In the genomic region with DNA sequence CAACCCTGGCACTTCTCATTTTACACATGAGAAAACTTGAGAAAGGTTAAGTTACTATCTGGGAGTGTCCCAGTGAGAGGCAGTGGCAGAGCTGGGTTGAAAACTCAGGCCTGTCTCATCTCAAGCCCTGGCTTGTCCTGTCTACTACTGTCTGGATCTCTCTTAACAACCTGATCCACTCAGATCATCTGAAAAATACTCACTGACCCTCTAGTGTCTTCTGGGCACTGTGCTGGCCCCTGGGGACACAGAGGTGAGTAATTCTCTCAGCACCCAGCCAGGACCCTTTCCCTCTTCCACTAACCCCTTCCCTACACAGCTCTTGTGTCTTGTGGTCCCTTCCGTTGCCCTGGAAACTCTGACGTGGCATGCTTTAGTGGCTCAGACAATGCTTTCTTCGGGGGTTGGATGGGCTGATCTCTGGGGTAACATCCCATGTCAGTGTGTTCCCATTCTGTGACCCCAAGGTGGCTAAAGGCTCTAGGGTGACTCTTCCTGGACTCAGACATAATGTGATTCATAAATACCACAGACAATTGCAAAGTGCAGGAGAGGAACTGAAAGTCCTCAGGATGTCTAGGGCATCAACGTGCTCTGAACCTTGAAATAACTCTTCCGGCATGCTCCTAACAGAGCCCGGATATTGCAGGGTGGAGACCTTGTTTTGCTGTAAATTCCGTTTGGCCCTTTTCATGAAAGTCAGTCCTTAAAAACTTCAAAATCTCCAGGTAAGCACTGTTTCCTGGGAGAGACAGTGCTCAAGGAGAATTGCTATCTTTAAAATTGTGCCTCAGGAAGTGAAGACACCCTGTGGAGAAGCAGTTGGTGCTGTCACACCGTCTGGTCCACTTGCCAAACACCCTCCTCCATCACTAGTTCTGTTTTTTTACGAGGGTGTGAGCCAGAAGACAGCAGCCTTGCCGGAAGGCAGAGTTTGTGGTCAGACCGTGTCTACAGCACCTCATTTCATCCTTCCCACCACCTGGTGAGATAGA, we compare ENCODE assay signal across 9 cellular contexts. TPM values are rescaled to one million over a fixed set of nuclear protein-coding genes. Genes with fewer than 3 reads are reported as not detected.
DNase-seq lines count a peak whose midpoint lies in the region; ATAC-seq and TF ChIP-seq lines count a peak whose summit lies in the region.
"Had no signal": no experiment of that assay in that cellular context is flagged by ENCODE, and none has a peak within 500 bp of the region (broad histone marks: within the 10 kb centered on the region; RNA-seq: fewer than 3 reads in every experiment).

No MANE protein-coding gene starts in this region.

- peak; percentile 77 for ATAC-seq in GM21717 (IDR thresholded peaks at IDR 0.05; ENCODE audit: unreplicated experiment)
- no peak for ATAC-seq in WTC11

- peaks cover 32% of the 10 kb centered on the region for H3K4me1 Mint-ChIP-seq in mesothelial cell of epicardium
- H3K4me1 Mint-ChIP-seq in WTC11, result peaks cover 22% of the 10 kb centered on the region

- DNase-seq in GM12864 (ENCODE audit: low read depth) (peak; percentile 86), M059J (ENCODE audit: low read depth) (peak; percentile 37), mesothelial cell of epicardium (ENCODE audit: low spot score in 2 of 2, unreplicated experiment in 2 of 2) (no peak), vagina (ENCODE audit: extremely low spot score in 2 of 2) (peak in 1 of 2 donors; percentile 47), WTC11 (ENCODE audit: low spot score) (no peak), NCI-H1105 treated with DMSO at 0.1 percent for 48 hours (lab: John Stamatoyannopoulos, UW) (no peak)
- DNase-seq in activated CD8-positive, alpha-beta memory T cell treated with anti-CD3 and anti-CD28 coated beads, Interleukin-2, amount 50 U/mL, for 48 hours, result peak; percentile 81

- H3K36me3 Mint-ChIP-seq in mesothelial cell of epicardium (no peaks in the 10 kb centered on the region), WTC11 (peaks cover 6% of the 10 kb centered on the region)

- H3K36me3 ChIP-seq in vagina, result no peaks in the 10 kb centered on the region

- intact Hi-C loops in vagina (cut with DNase I), result no loop called here

- H3K27me3 ChIP-seq in vagina, result peaks cover 4% of the 10 kb centered on the region

- H3K27me3 Mint-ChIP-seq in mesothelial cell of epicardium (ENCODE audit: low read depth) (peaks cover 20% of the 10 kb centered on the region), WTC11 (ENCODE audit: low read depth) (peaks cover 42% of the 10 kb centered on the region)

- H3K9me3 Mint-ChIP-seq in mesothelial cell of epicardium (no peaks in the 10 kb centered on the region), WTC11 (no peaks in the 10 kb centered on the region)

- CTCF ChIA-PET in WTC11 (lab: Charles Lee), result no interaction called here

- no peaks in the 10 kb centered on the region for H3K9me3 ChIP-seq in vagina

- no peak overlapping the region for H3K4me3 Mint-ChIP-seq in mesothelial cell of epicardium
- no peak overlapping the region for H3K4me3 Mint-ChIP-seq in WTC11

- no peak for TF ChIP-seq POLR2A in vagina (IDR thresholded peaks at IDR 0.05)

- H3K27ac ChIP-seq in vagina, result peak overlapping the region; percentile 27

- peaks cover 15% of the 10 kb centered on the region for H3K4me1 ChIP-seq in vagina

- no peak for TF ChIP-seq CTCF in GM12864 (IDR thresholded peaks at IDR 0.05; ENCODE audit: low read depth, low read length, missing control alignments)
- no peak for TF ChIP-seq CTCF in mesothelial cell of epicardium (IDR thresholded peaks at IDR 0.05; ENCODE audit: unreplicated experiment)
- TF ChIP-seq CTCF in vagina (IDR thresholded peaks at IDR 0.05), result no peak
- TF ChIP-seq CTCF in WTC11 (IDR thresholded peaks at IDR 0.05), result no peak

- peak overlapping the region; percentile 30 for H3K27ac Mint-ChIP-seq in mesothelial cell of epicardium
- H3K27ac Mint-ChIP-seq in WTC11, result no peak overlapping the region

- H3K4me3 ChIP-seq in GM12864 (ENCODE audit: low read depth, low read length), result peak overlapping the region; percentile 6; the same call in 1 of the 2 replicates
- no peak overlapping the region for H3K4me3 ChIP-seq in vagina

- POLR2A ChIA-PET in WTC11 (lab: Charles Lee), result no interaction called here

TF ChIP-seq in WTC11, 78 proteins besides CTCF, POLR2A, EP300 and RAD21 (continues in another document):
- TF ChIP-seq, protein P1, sequence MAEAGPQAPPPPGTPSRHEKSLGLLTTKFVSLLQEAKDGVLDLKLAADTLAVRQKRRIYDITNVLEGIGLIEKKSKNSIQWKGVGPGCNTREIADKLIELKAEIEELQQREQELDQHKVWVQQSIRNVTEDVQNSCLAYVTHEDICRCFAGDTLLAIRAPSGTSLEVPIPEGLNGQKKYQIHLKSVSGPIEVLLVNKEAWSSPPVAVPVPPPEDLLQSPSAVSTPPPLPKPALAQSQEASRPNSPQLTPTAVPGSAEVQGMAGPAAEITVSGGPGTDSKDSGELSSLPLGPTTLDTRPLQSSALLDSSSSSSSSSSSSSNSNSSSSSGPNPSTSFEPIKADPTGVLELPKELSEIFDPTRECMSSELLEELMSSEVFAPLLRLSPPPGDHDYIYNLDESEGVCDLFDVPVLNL (CRISPR knock-in tag; IDR thresholded peaks at IDR 0.05; ENCODE audit: borderline replicate concordance, low read depth), result no peak
- no peak for TF ChIP-seq ATF1 (CRISPR knock-in tag; IDR thresholded peaks at IDR 0.05)
- TF ChIP-seq, protein P2, sequence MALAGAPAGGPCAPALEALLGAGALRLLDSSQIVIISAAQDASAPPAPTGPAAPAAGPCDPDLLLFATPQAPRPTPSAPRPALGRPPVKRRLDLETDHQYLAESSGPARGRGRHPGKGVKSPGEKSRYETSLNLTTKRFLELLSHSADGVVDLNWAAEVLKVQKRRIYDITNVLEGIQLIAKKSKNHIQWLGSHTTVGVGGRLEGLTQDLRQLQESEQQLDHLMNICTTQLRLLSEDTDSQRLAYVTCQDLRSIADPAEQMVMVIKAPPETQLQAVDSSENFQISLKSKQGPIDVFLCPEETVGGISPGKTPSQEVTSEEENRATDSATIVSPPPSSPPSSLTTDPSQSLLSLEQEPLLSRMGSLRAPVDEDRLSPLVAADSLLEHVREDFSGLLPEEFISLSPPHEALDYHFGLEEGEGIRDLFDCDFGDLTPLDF (CRISPR knock-in tag; IDR thresholded peaks at IDR 0.05), result no peak
- no peak for TF ChIP-seq KAT7 (CRISPR knock-in tag; IDR thresholded peaks at IDR 0.05; ENCODE audit: borderline replicate concordance)
- TF ChIP-seq NR3C1 (CRISPR knock-in tag; conservative IDR thresholded peaks at IDR 0.05; ENCODE audit: low read depth), result no peak
- TF ChIP-seq, protein P3, sequence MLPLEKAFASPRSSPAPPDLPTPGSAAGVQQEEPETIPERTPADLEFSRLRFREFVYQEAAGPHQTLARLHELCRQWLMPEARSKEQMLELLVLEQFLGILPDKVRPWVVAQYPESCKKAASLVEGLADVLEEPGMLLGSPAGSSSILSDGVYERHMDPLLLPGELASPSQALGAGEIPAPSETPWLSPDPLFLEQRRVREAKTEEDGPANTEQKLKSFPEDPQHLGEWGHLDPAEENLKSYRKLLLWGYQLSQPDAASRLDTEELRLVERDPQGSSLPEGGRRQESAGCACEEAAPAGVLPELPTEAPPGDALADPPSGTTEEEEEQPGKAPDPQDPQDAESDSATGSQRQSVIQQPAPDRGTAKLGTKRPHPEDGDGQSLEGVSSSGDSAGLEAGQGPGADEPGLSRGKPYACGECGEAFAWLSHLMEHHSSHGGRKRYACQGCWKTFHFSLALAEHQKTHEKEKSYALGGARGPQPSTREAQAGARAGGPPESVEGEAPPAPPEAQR (CRISPR knock-in tag; IDR thresholded peaks at IDR 0.05), result no peak
- TF ChIP-seq, protein P4, sequence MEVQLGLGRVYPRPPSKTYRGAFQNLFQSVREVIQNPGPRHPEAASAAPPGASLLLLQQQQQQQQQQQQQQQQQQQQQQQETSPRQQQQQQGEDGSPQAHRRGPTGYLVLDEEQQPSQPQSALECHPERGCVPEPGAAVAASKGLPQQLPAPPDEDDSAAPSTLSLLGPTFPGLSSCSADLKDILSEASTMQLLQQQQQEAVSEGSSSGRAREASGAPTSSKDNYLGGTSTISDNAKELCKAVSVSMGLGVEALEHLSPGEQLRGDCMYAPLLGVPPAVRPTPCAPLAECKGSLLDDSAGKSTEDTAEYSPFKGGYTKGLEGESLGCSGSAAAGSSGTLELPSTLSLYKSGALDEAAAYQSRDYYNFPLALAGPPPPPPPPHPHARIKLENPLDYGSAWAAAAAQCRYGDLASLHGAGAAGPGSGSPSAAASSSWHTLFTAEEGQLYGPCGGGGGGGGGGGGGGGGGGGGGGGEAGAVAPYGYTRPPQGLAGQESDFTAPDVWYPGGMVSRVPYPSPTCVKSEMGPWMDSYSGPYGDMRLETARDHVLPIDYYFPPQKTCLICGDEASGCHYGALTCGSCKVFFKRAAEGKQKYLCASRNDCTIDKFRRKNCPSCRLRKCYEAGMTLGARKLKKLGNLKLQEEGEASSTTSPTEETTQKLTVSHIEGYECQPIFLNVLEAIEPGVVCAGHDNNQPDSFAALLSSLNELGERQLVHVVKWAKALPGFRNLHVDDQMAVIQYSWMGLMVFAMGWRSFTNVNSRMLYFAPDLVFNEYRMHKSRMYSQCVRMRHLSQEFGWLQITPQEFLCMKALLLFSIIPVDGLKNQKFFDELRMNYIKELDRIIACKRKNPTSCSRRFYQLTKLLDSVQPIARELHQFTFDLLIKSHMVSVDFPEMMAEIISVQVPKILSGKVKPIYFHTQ (CRISPR knock-in tag; IDR thresholded peaks at IDR 0.05), result no peak
- TF ChIP-seq EMX1 (CRISPR knock-in tag; IDR thresholded peaks at IDR 0.05), result no peak

RNA-seq across cellular contexts. Expression of a gene that starts 4.0 kb away (rescaled TPM):
- total RNA-seq in M059J (2014; rRNA removed; shearing (Covaris generic)), result 0.15 TPM in 1 of 2 replicates, not detected in the other
- total RNA-seq in mesothelial cell of epicardium (0.99 to 1.4 TPM (median 1.4 TPM) in 3 replicates), vagina (3.2 TPM), WTC11 (2021) (0.60 to 1.7 TPM (median 1.4 TPM) in 3 replicates)
- total RNA-seq: glomerular endothelial cell had no signal

RNA-seq across cellular contexts. Expression of a gene that starts 34.8 kb away (rescaled TPM):
- 7.7 and 8.7 TPM in 2 replicates for total RNA-seq in M059J (2014; rRNA removed; shearing (Covaris generic))
- total RNA-seq in mesothelial cell of epicardium (57.7 to 62.6 TPM (median 61.8 TPM) in 3 replicates), vagina (9.8 TPM), WTC11 (2021) (9.9 to 13.9 TPM (median 13.1 TPM) in 3 replicates)

Comparison
In these comparisons a context has a peak if more than half of its experiments do, and no peak if none do; other contexts are left out.
1. DNase-seq: peak in GM12864 (single experiment), M059J (single experiment) and activated CD8-positive, alpha-beta memory T cell treated with anti-CD3 and anti-CD28 coated beads, Interleukin-2, amount 50 U/mL, for 48 hours (single experiment); none in mesothelial cell of epicardium (0 of 2), WTC11 (single experiment) and NCI-H1105 treated with DMSO at 0.1 percent for 48 hours (single experiment).